ENCODE assay signal across 8 cellular contexts in the genomic region with DNA sequence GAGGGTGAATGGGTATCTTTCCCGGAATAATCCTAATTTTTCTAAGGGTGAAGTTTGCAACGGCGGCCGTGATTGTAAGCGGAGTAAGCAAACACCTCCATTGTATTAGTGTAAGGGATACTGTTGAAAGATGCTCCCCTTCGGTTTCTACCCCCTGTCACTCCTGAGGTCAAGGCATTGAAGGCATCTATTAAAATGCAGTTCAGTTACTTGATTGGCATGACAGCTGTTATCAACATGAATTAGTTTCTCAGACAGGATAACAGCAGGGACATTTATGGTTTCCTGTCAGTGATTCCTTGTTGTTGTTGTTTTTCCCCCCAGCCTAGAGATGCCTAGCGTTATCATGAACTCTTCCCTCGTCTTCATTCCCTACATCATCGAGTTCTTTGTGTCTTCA. TPM values are rescaled to one million over a fixed set of nuclear protein-coding genes. Genes with fewer than 3 reads are reported as not detected.
DNase-seq lines count a peak whose midpoint lies in the region; ATAC-seq and TF ChIP-seq lines count a peak whose summit lies in the region.

No MANE protein-coding gene starts in this region.

- in situ Hi-C loops in transverse colon (cut with MboI; ENCODE audit: low pct_ligation_motif_present in 1 of 4, low pct_unique_long_range_greater_than_20kb in 1 of 4, low sequenced_read_pairs in 3 of 4): no loop called here

- H3K4me1 ChIP-seq in transverse colon: peaks cover 0 to 3% (median 1%) of the 10 kb centered on the region in 4 donors

- no peaks in the 10 kb centered on the region for H3K36me3 Mint-ChIP-seq in activated T-cell treated with anti-CD3 and anti-CD28 coated beads, Interleukin-2, amount 50 U/mL, for 72 hours (ENCODE audit: insufficient read depth in 2 of 2)
- no peaks in the 10 kb centered on the region for H3K36me3 Mint-ChIP-seq in activated T-helper 17 cell treated with anti-CD3 and anti-CD28 coated beads, Interleukin-2, amount 50 U/mL, for 72 hours (ENCODE audit: low read depth)

- TF ChIP-seq EP300 in transverse colon (IDR thresholded peaks at IDR 0.05; ENCODE audit: low read depth): no peak

- TF ChIP-seq CTCF in transverse colon (IDR thresholded peaks at IDR 0.05): no peak

- H3K4me1 Mint-ChIP-seq in activated T-cell treated with anti-CD3 and anti-CD28 coated beads, Interleukin-2, amount 50 U/mL, for 72 hours (ENCODE audit: low read depth): peaks cover 17% of the 10 kb centered on the region
- H3K4me1 Mint-ChIP-seq in activated T-helper 17 cell treated with anti-CD3 and anti-CD28 coated beads, Interleukin-2, amount 50 U/mL, for 72 hours: peaks cover 7% of the 10 kb centered on the region

- peak overlapping the region; percentile 48 to 85 (median 72) for H3K27ac ChIP-seq in transverse colon

- no peak for DNase-seq in activated T-cell treated with anti-CD3 and anti-CD28 coated beads, Interleukin-2, amount 50 U/mL, for 72 hours
- DNase-seq in activated T-cell treated with anti-CD3 and anti-CD28 coated beads, Interleukin-2, amount 50 U/mL, for 48 hours: no peak
- DNase-seq in left kidney (ENCODE audit: low read depth, low spot score) (peak; percentile 0), transverse colon (no peak), NCI-H2227 treated with DMSO at 0.1 percent for 48 hours (lab: John Stamatoyannopoulos, UW) (no peak), superior temporal gyrus (ENCODE audit: extremely low spot score) (no peak), NCI-H2081 treated with DMSO at 0.1 percent for 48 hours (lab: John Stamatoyannopoulos, UW) (no peak)

- no peaks in the 10 kb centered on the region for H3K27me3 ChIP-seq in transverse colon

- no peak for ATAC-seq in activated T-cell treated with anti-CD3 and anti-CD28 coated beads, Interleukin-2, amount 50 U/mL, for 72 hours (replicated peaks in 1 of 2)
- no peak for ATAC-seq in activated T-helper 17 cell treated with anti-CD3 and anti-CD28 coated beads, Interleukin-2, amount 50 U/mL, for 72 hours (replicated peaks)

- peak overlapping the region; percentile 90 to 92 for H3K4me3 Mint-ChIP-seq in activated T-cell treated with anti-CD3 and anti-CD28 coated beads, Interleukin-2, amount 50 U/mL, for 72 hours
- peak overlapping the region; percentile 94 for H3K4me3 Mint-ChIP-seq in activated T-helper 17 cell treated with anti-CD3 and anti-CD28 coated beads, Interleukin-2, amount 50 U/mL, for 72 hours

- 50% methylated on average over 9 of the region's 9 CpGs; no CpG with 5 or more reads in 1 of the 2 donors for WGBS in transverse colon (ENCODE audit: low coverage in 1 of 2), 2 donors

- TF ChIP-seq POLR2A in transverse colon (IDR thresholded peaks at IDR 0.05): no peak

- peak overlapping the region; percentile 57 to 85 (median 74) for H3K4me3 ChIP-seq in transverse colon

- H3K27ac Mint-ChIP-seq in activated T-cell treated with anti-CD3 and anti-CD28 coated beads, Interleukin-2, amount 50 U/mL, for 72 hours: peak overlapping the region; percentile 90
- H3K27ac Mint-ChIP-seq in activated T-helper 17 cell treated with anti-CD3 and anti-CD28 coated beads, Interleukin-2, amount 50 U/mL, for 72 hours: peak overlapping the region; percentile 92

- H3K36me3 ChIP-seq in transverse colon: no peaks in the 10 kb centered on the region

- H3K9me3 ChIP-seq in transverse colon: no peaks in the 10 kb centered on the region

- no peaks in the 10 kb centered on the region for H3K9me3 Mint-ChIP-seq in activated T-cell treated with anti-CD3 and anti-CD28 coated beads, Interleukin-2, amount 50 U/mL, for 72 hours
- no peaks in the 10 kb centered on the region for H3K9me3 Mint-ChIP-seq in activated T-helper 17 cell treated with anti-CD3 and anti-CD28 coated beads, Interleukin-2, amount 50 U/mL, for 72 hours

- intact Hi-C loops in transverse colon (cut with DNase I; ENCODE audit: low total_unique reads): no loop called here

- peaks cover 12% of the 10 kb centered on the region for H3K27me3 Mint-ChIP-seq in activated T-cell treated with anti-CD3 and anti-CD28 coated beads, Interleukin-2, amount 50 U/mL, for 72 hours (ENCODE audit: low read depth)
- no peaks in the 10 kb centered on the region for H3K27me3 Mint-ChIP-seq in activated T-helper 17 cell treated with anti-CD3 and anti-CD28 coated beads, Interleukin-2, amount 50 U/mL, for 72 hours

RNA-seq across cellular contexts. Expression of gene SLC25A14, which starts 0.6 kb away (rescaled TPM):
- total RNA-seq in activated T-cell treated with anti-CD3 and anti-CD28 coated beads, Interleukin-2, amount 50 U/mL, for 72 hours: 10 to 100 TPM; 14.2 to 14.3 TPM
- total RNA-seq in activated T-helper 17 cell treated with anti-CD3 and anti-CD28 coated beads, Interleukin-2, amount 50 U/mL, for 72 hours: 10 to 100 TPM; 11.6 to 15.7 TPM
- 10 to 100 TPM in 2 of 4 donors, 1 to 10 TPM in 2; 2.8 to 10.5 (median 7.2) TPM for total RNA-seq in transverse colon

RNA-seq across cellular contexts. Expression of gene GPR119, which starts 45.2 kb away (rescaled TPM):
- not detected for total RNA-seq in activated T-cell treated with anti-CD3 and anti-CD28 coated beads, Interleukin-2, amount 50 U/mL, for 72 hours
- total RNA-seq in activated T-helper 17 cell treated with anti-CD3 and anti-CD28 coated beads, Interleukin-2, amount 50 U/mL, for 72 hours: not detected
- total RNA-seq in transverse colon: not detected
